Comparison of ENCODE assay signal across 1 cellular context in genomic region chr14:52552063-52552988, GRCh38.
TF ChIP-seq lines count a peak whose summit lies in the region.

Gene GPR137C, plus strand, starts transcription at chr14:52552836. Its CDS starts 312 bp downstream, at chr14:52553148.
Gene TXNDC16, minus strand, starts transcription at chr14:52552505. Its CDS starts 8,948 bp downstream, at chr14:52543557.

TF ChIP-seq in HepG2, 621 proteins besides CTCF, POLR2A, EP300 and RAD21 (continued from another document and continues in another):
- TF ChIP-seq DPF2 (CRISPR knock-in tag; IDR thresholded peaks at IDR 0.05; ENCODE audit: borderline replicate concordance, low read depth) (no peak), RORA (CRISPR knock-in tag; IDR thresholded peaks at IDR 0.05) (no peak), ZNF619 (CRISPR knock-in tag; IDR thresholded peaks at IDR 0.05) (no peak), BHLHE40 (IDR thresholded peaks at IDR 0.05; ENCODE audit: low read length) (peak; percentile 32; the same call in 1 of the 2 replicates), REL (CRISPR knock-in tag; conservative IDR thresholded peaks at IDR 0.05) (no peak), ZNF709 (CRISPR knock-in tag; IDR thresholded peaks at IDR 0.05) (no peak), ZNF460 (CRISPR knock-in tag; IDR thresholded peaks at IDR 0.05; ENCODE audit: borderline replicate concordance) (no peak; the same call in 1 of the 2 replicates), EEA1 (CRISPR knock-in tag; IDR thresholded peaks at IDR 0.05; ENCODE audit: borderline replicate concordance) (no peak), ZMYM4 (CRISPR knock-in tag; IDR thresholded peaks at IDR 0.05) (peak; percentile 94), KLF9 (CRISPR knock-in tag; IDR thresholded peaks at IDR 0.05; ENCODE audit: low read depth) (peak; percentile 64; the same call in 1 of the 2 replicates), HNRNPH1 (optimal IDR thresholded peaks at IDR 0.05; ENCODE audit: low read depth, low read length) (no peak), ZNF790 (CRISPR knock-in tag; IDR thresholded peaks at IDR 0.05; ENCODE audit: borderline replicate concordance) (no peak), HES4 (CRISPR knock-in tag; IDR thresholded peaks at IDR 0.05; ENCODE audit: borderline replicate concordance) (no peak), ZNF10 (CRISPR knock-in tag; IDR thresholded peaks at IDR 0.05; ENCODE audit: borderline replicate concordance, low read depth) (no peak), RFXANK (CRISPR knock-in tag; IDR thresholded peaks at IDR 0.05) (no peak; the same call in 1 of the 2 replicates), NFRKB (IDR thresholded peaks at IDR 0.05) (no peak), NFE2L2 (IDR thresholded peaks at IDR 0.05; ENCODE audit: low read length) (no peak), ZNF883 (CRISPR knock-in tag; IDR thresholded peaks at IDR 0.05; ENCODE audit: not compliant biosample characterization) (peak; percentile 61), IKZF4 (CRISPR knock-in tag; IDR thresholded peaks at IDR 0.05; ENCODE audit: borderline replicate concordance, low read depth, not compliant biosample characterization) (peak; percentile 51), JUND (CRISPR knock-in tag; IDR thresholded peaks at IDR 0.05) (no peak), ARID3A (IDR thresholded peaks at IDR 0.05; ENCODE audit: low read depth, low read length) (no peak), SRSF4 (IDR thresholded peaks at IDR 0.05; ENCODE audit: low read depth, low read length, poor library complexity, severe bottlenecking) (no peak), ZNF503 (CRISPR knock-in tag; IDR thresholded peaks at IDR 0.05) (peak; percentile 12; the same call in 1 of the 2 replicates), ZNF160 (CRISPR knock-in tag; IDR thresholded peaks at IDR 0.05) (no peak; the same call in 1 of the 2 replicates), ZFYVE20 (CRISPR knock-in tag; IDR thresholded peaks at IDR 0.05; ENCODE audit: borderline replicate concordance, low read depth) (no peak), ZBTB25 (CRISPR knock-in tag; IDR thresholded peaks at IDR 0.05) (no peak), FOSL2 (CRISPR knock-in tag; IDR thresholded peaks at IDR 0.05) (0 out of 2 replicates have a peak, but pooled peaks have one; percentile 17), FOXJ3 (CRISPR knock-in tag; IDR thresholded peaks at IDR 0.05; ENCODE audit: borderline replicate concordance) (no peak), RFX3 (CRISPR knock-in tag; IDR thresholded peaks at IDR 0.05) (no peak), EED (CRISPR knock-in tag; IDR thresholded peaks at IDR 0.05) (peak; percentile 60; the same call in 1 of the 2 replicates), ZNF652 (CRISPR knock-in tag; IDR thresholded peaks at IDR 0.05; ENCODE audit: borderline replicate concordance, low read depth) (no peak), FUBP1 (CRISPR knock-in tag; IDR thresholded peaks at IDR 0.05; ENCODE audit: borderline replicate concordance) (no peak), SAP130 (CRISPR knock-in tag; IDR thresholded peaks at IDR 0.05; ENCODE audit: low read depth) (peak; percentile 92), CREBL2 (CRISPR knock-in tag; IDR thresholded peaks at IDR 0.05; ENCODE audit: borderline replicate concordance) (no peak), MTF1 (CRISPR knock-in tag; IDR thresholded peaks at IDR 0.05) (no peak; the same call in 1 of the 2 replicates), PAWR (CRISPR knock-in tag; IDR thresholded peaks at IDR 0.05; ENCODE audit: borderline replicate concordance) (no peak), BRD4 (CRISPR knock-in tag; IDR thresholded peaks at IDR 0.05) (no peak), DMAP1 (CRISPR knock-in tag; IDR thresholded peaks at IDR 0.05) (peak; percentile 41; the same call in 1 of the 2 replicates), ZNF616 (CRISPR knock-in tag; IDR thresholded peaks at IDR 0.05; ENCODE audit: low read depth) (no peak), ZNF775 (CRISPR knock-in tag; IDR thresholded peaks at IDR 0.05; ENCODE audit: borderline replicate concordance) (no peak), U2AF1 (optimal IDR thresholded peaks at IDR 0.05; ENCODE audit: low read depth, low read length) (no peak), LRRFIP1 (CRISPR knock-in tag; conservative IDR thresholded peaks at IDR 0.05) (no peak), ZSCAN30 (CRISPR knock-in tag; IDR thresholded peaks at IDR 0.05) (no peak), ESRRA (CRISPR knock-in tag; IDR thresholded peaks at IDR 0.05; ENCODE audit: low read depth) (no peak), TMF1 (CRISPR knock-in tag; IDR thresholded peaks at IDR 0.05; ENCODE audit: low read depth) (no peak; the same call in 1 of the 2 replicates), ZNF136 (CRISPR knock-in tag; IDR thresholded peaks at IDR 0.05; ENCODE audit: low read depth) (no peak), CBX2 (IDR thresholded peaks at IDR 0.05; ENCODE audit: low read depth, low read length) (no peak), CBX2 (CRISPR knock-in tag; IDR thresholded peaks at IDR 0.05; ENCODE audit: low read depth) (no peak), MEF2D (CRISPR knock-in tag; IDR thresholded peaks at IDR 0.05) (no peak), ZNF335 (CRISPR knock-in tag; IDR thresholded peaks at IDR 0.05) (no peak), ZNF766 (CRISPR knock-in tag; IDR thresholded peaks at IDR 0.05; ENCODE audit: borderline replicate concordance) (peak; percentile 67; the same call in 1 of the 2 replicates), KDM2A (CRISPR knock-in tag; IDR thresholded peaks at IDR 0.05; ENCODE audit: borderline replicate concordance, low read depth) (peak; percentile 83), SKI (IDR thresholded peaks at IDR 0.05; ENCODE audit: partially characterized antibody) (peak; percentile 68), ISX (CRISPR knock-in tag; conservative IDR thresholded peaks at IDR 0.05) (no peak), SIX1 (CRISPR knock-in tag; IDR thresholded peaks at IDR 0.05; ENCODE audit: borderline replicate concordance) (no peak), SP1 (IDR thresholded peaks at IDR 0.05) (0 out of 2 replicates have a peak, but pooled peaks have one; percentile 29), SP1 (CRISPR knock-in tag; IDR thresholded peaks at IDR 0.05) (peak; percentile 94), HHEX (CRISPR knock-in tag; IDR thresholded peaks at IDR 0.05) (no peak), STAG1 (CRISPR knock-in tag; IDR thresholded peaks at IDR 0.05) (no peak; the same call in 1 of the 2 replicates), ZNF773 (CRISPR knock-in tag; IDR thresholded peaks at IDR 0.05; ENCODE audit: borderline replicate concordance) (peak; percentile 84; the same call in 1 of the 2 replicates), ZMYM2 (CRISPR knock-in tag; IDR thresholded peaks at IDR 0.05) (no peak), PTBP1 (IDR thresholded peaks at IDR 0.05; ENCODE audit: low read depth, low read length, poor library complexity, severe bottlenecking) (no peak), ZNF260 (CRISPR knock-in tag; IDR thresholded peaks at IDR 0.05; ENCODE audit: borderline replicate concordance, low read depth) (no peak), ZUFSP (CRISPR knock-in tag; IDR thresholded peaks at IDR 0.05; ENCODE audit: borderline replicate concordance) (no peak), MXI1 (IDR thresholded peaks at IDR 0.05; ENCODE audit: borderline replicate concordance, low read depth, low read length) (peak; percentile 81; the same call in 1 of the 3 replicates), RBAK (CRISPR knock-in tag; IDR thresholded peaks at IDR 0.05) (no peak)
